ENCODE assay signal across 8 cellular contexts in the genomic region with DNA sequence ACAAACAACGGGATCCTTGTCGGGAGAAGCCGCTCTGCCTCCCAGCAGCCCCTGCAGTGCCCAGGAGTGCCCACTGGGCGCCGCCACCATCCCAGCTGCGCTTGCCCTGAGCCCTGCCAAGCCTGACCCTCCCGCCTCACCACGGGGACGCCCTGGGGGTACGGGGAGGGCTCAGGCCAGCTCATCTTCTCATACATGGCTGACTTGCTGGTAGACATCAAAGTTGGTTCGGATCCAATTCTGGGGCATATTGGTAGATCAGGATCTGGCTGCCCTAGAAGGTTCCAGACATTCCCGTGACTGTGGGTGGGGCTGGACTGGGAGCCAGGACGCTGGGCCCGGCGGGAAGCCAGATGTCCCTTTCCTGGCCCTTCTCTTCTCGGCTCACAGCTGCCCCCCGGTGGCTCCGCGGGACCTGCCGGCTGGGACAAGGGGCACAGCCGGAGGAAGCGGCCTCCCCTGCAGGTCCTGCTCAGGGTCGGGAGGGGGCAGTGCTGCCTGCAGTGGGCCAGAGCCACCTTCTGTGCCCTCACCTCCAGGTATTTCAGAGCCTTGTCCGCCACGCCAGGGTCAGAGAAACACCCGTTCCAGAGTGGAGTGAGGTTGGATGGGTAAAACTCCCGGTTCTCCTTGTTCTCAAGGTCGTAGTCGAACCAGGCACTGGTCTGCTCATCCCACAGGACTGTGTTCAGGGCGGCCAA. TPM values are rescaled to one million over a fixed set of nuclear protein-coding genes. Genes with fewer than 3 reads are reported as not detected.
A peak's percentile ranks its signal among the peaks of the same experiment; 100 is the strongest.
DNase-seq lines count a peak whose midpoint lies in the region; TF ChIP-seq lines count a peak whose summit lies in the region.

No MANE protein-coding gene starts in this region.

- no peak overlapping the region for H3K23ac ChIP-seq in H9 (ENCODE audit: insufficient read length, low read depth, low read length)

- no peaks in the 10 kb centered on the region; the same call in 1 of the 2 replicates for H3K27me3 Mint-ChIP-seq in H9 (ENCODE audit: low read depth)
- peaks cover 40% of the 10 kb centered on the region for H3K27me3 Mint-ChIP-seq in activated naive CD4-positive, alpha-beta T cell treated with anti-CD3 and anti-CD28 coated beads, Interleukin-2, amount 10 ng/mL, durations not matched to agents 7 days and 5 days

- H2BK15ac ChIP-seq in H9 (ENCODE audit: low read depth, low read length): no peak overlapping the region

- H3K56ac ChIP-seq in H9 (ENCODE audit: insufficient read length, low read depth, low read length): no peak overlapping the region

- no peaks in the 10 kb centered on the region for H3K27me3 ChIP-seq in H9 (ENCODE audit: insufficient read depth, low read length)
- no peaks in the 10 kb centered on the region for H3K27me3 ChIP-seq in MM.1S (replicated peaks; ENCODE audit: insufficient read depth, low read length)
- no peaks in the 10 kb centered on the region for H3K27me3 ChIP-seq in subcutaneous abdominal adipose tissue (ENCODE audit: control insufficient read depth in 5 of 5, insufficient read depth in 4 of 5, low read length in 5 of 5)

- no peak overlapping the region for H3K18ac ChIP-seq in H9 (ENCODE audit: insufficient read length, low read depth, low read length)

- H3K14ac ChIP-seq in H9 (ENCODE audit: insufficient read depth, low read length): no peak overlapping the region

- H4K20me1 ChIP-seq in H9 (ENCODE audit: control insufficient read depth, insufficient read depth, insufficient read length) (no peaks in the 10 kb centered on the region), MM.1S (ENCODE audit: insufficient read depth, low read length) (no peaks in the 10 kb centered on the region)

- no peak overlapping the region for H2BK5ac ChIP-seq in H9 (ENCODE audit: insufficient read length, low read length)

- peak overlapping the region; percentile 51 to 98 (median 93); a peak in 3 of 7 replicates for H3K27ac Mint-ChIP-seq in H9
- H3K27ac Mint-ChIP-seq in activated naive CD4-positive, alpha-beta T cell treated with anti-CD3 and anti-CD28 coated beads, Interleukin-2, amount 10 ng/mL, durations not matched to agents 7 days and 5 days: peak overlapping the region; percentile 45

- H3K27ac ChIP-seq in H9 (ENCODE audit: insufficient read length, low read depth, low read length): no peak overlapping the region
- peak overlapping the region; percentile 34; the same call in 1 of the 2 replicates for H3K27ac ChIP-seq in MM.1S (ENCODE audit: low read length)
- no peak overlapping the region for H3K27ac ChIP-seq in subcutaneous abdominal adipose tissue (ENCODE audit: low read depth, low read length)

- no peak overlapping the region for H2AK5ac ChIP-seq in H9 (ENCODE audit: insufficient read length, low read length)

- no peak overlapping the region for H4K8ac ChIP-seq in H9 (replicated peaks; ENCODE audit: insufficient read length, low read depth, low read length)

- H3K4me1 Mint-ChIP-seq in H9: peaks cover 36 to 38% of the 10 kb centered on the region in 2 experiments
- peaks cover 48% of the 10 kb centered on the region for H3K4me1 Mint-ChIP-seq in activated naive CD4-positive, alpha-beta T cell treated with anti-CD3 and anti-CD28 coated beads, Interleukin-2, amount 10 ng/mL, durations not matched to agents 7 days and 5 days

- no peak overlapping the region for H2BK12ac ChIP-seq in H9 (ENCODE audit: insufficient read length, low read depth, low read length)

- H3K36me3 ChIP-seq in MM.1S (replicated peaks; ENCODE audit: insufficient read depth, low read length) (no peaks in the 10 kb centered on the region), subcutaneous abdominal adipose tissue (ENCODE audit: control insufficient read depth in 5 of 5, insufficient read depth in 5 of 5, low read length in 5 of 5) (no peaks in the 10 kb centered on the region)

- TF ChIP-seq CTCF in H9 (conservative IDR thresholded peaks at IDR 0.05): peak; percentile 91
- peak; percentile 93 for TF ChIP-seq CTCF in MM.1S (IDR thresholded peaks at IDR 0.05; ENCODE audit: low read length)

- peak overlapping the region; percentile 58 for H3K4me3 ChIP-seq in MM.1S (ENCODE audit: low read length)
- peak overlapping the region in 4 of 5 donors; percentile 55 to 65 (median 64) for H3K4me3 ChIP-seq in subcutaneous abdominal adipose tissue (ENCODE audit: low read depth in 1 of 5, low read length in 5 of 5)

- H3K9ac ChIP-seq in H9 (ENCODE audit: extremely low read depth, insufficient read length, low read length) (no peak overlapping the region), MM.1S (ENCODE audit: low read length) (peak overlapping the region; percentile 64; the same call in 1 of the 2 replicates), subcutaneous abdominal adipose tissue (ENCODE audit: low read length in 5 of 5) (peak overlapping the region in 4 of 5 donors; percentile 27 to 75 (median 56))

- H3K9me3 ChIP-seq in H9 (ENCODE audit: control insufficient read depth, low read depth, low read length) (no peaks in the 10 kb centered on the region), MM.1S (replicated peaks; ENCODE audit: insufficient read depth, low read length) (no peaks in the 10 kb centered on the region), subcutaneous abdominal adipose tissue (ENCODE audit: control insufficient read depth in 5 of 5, low read length in 5 of 5) (no peaks in the 10 kb centered on the region)

- no peak overlapping the region for H4K5ac ChIP-seq in H9 (ENCODE audit: insufficient read length, low read depth, low read length)

- H3K4me3 Mint-ChIP-seq in H9: peak overlapping the region; percentile 65 to 74
- H3K4me3 Mint-ChIP-seq in activated naive CD4-positive, alpha-beta T cell treated with anti-CD3 and anti-CD28 coated beads, Interleukin-2, amount 10 ng/mL, durations not matched to agents 7 days and 5 days: peak overlapping the region; percentile 58

- H2BK120ac ChIP-seq in H9 (ENCODE audit: low read depth, low read length, poor library complexity, severe bottlenecking): no peak overlapping the region

- H3K4ac ChIP-seq in H9 (ENCODE audit: low read depth, low read length): no peak overlapping the region

- DNase-seq in Daoy (ENCODE audit: low read depth): peak; percentile 95
- DNase-seq in H9: peak; percentile 98
- DNase-seq in MM.1S: peak; percentile 91
- peak; percentile 89 for DNase-seq in SK-MEL-5 (ENCODE audit: low read depth, low spot score)
- peak; percentile 92 for DNase-seq in activated naive CD4-positive, alpha-beta T cell treated with anti-CD3 and anti-CD28 coated beads, Interleukin-2, amount 10 ng/mL, durations not matched to agents 7 days and 5 days
- DNase-seq in germinal center (ENCODE audit: low spot score): peak; percentile 90
- peak; percentile 45 for DNase-seq in non-pigmented ciliary epithelial cell (ENCODE audit: low read depth)

- in situ Hi-C loops in SK-MEL-5 (cut with HindIII; ENCODE audit: low pct_unique_long_range_greater_than_20kb, low sequenced_read_pairs): no loop called here

- no CpG with 5 or more reads among the region's 30 CpGs for WGBS in H9 (ENCODE audit: extremely low coverage, insufficient read length, low lambda C conversion rate)

- peaks cover 35% of the 10 kb centered on the region for H3F3A ChIP-seq in MM.1S (ENCODE audit: insufficient read depth, low read length)

- H3K4me2 ChIP-seq in H9 (ENCODE audit: insufficient read depth, insufficient read length, low read length): peak overlapping the region; percentile 50
- H3K4me2 ChIP-seq in MM.1S (ENCODE audit: low read depth, low read length): peak overlapping the region; percentile 98

- CTCF ChIA-PET in activated naive CD4-positive, alpha-beta T cell treated with anti-CD3 and anti-CD28 coated beads, Interleukin-2, amount 10 ng/mL, durations not matched to agents 7 days and 5 days (lab: Charles Lee): interaction anchor here (0.8 to 2.5 kb wide), 32 partner anchors 9 to 632 kb away, joined by 3 to 16 read pairs (median 4); partner anchors contain the start of gene UPK2

- H2AFZ ChIP-seq in H9 (ENCODE audit: low read length): no peak overlapping the region
- H2AFZ ChIP-seq in MM.1S (ENCODE audit: low read length): peak overlapping the region; percentile 89

- H3T11ph ChIP-seq in H9 (ENCODE audit: low read length): no peak overlapping the region

- H3K9me3 Mint-ChIP-seq in H9: peaks cover 0 to 3% of the 10 kb centered on the region in 2 experiments; a peak in 1 of 5 replicates
- peaks cover 3% of the 10 kb centered on the region for H3K9me3 Mint-ChIP-seq in activated naive CD4-positive, alpha-beta T cell treated with anti-CD3 and anti-CD28 coated beads, Interleukin-2, amount 10 ng/mL, durations not matched to agents 7 days and 5 days

- H3K4me1 ChIP-seq in H9 (ENCODE audit: insufficient read depth, low read length): peaks cover 3% of the 10 kb centered on the region; the same call in 1 of the 2 replicates
- H3K4me1 ChIP-seq in MM.1S (ENCODE audit: low read length): peaks cover 42% of the 10 kb centered on the region
- H3K4me1 ChIP-seq in subcutaneous abdominal adipose tissue (ENCODE audit: control insufficient read depth in 5 of 5, insufficient read depth in 5 of 5, low read length in 5 of 5): peaks cover 2 to 31% (median 21%) of the 10 kb centered on the region in 5 donors

- H4K91ac ChIP-seq in H9 (ENCODE audit: insufficient read length, low read depth, low read length): no peak overlapping the region

- H3K79me2 ChIP-seq in H9 (ENCODE audit: insufficient read depth, low read length): no peaks in the 10 kb centered on the region
- no peaks in the 10 kb centered on the region for H3K79me2 ChIP-seq in MM.1S (ENCODE audit: low read length)

- peaks cover 3% of the 10 kb centered on the region for H3K23me2 ChIP-seq in H9 (ENCODE audit: insufficient read length, low read depth, low read length, poor library complexity, severe bottlenecking)

- no peak overlapping the region for H2BK20ac ChIP-seq in H9 (ENCODE audit: low read depth, low read length, poor library complexity, severe bottlenecking)

- no peaks in the 10 kb centered on the region for H3K9me2 ChIP-seq in MM.1S (replicated peaks; ENCODE audit: insufficient read depth, low read length)

- H3K36me3 Mint-ChIP-seq in H9 (ENCODE audit: insufficient read depth in 1 of 3, low read depth in 3 of 3): peaks cover 0 to 4% (median 0%) of the 10 kb centered on the region in 3 experiments; a peak in 2 of 7 replicates
- no peaks in the 10 kb centered on the region for H3K36me3 Mint-ChIP-seq in activated naive CD4-positive, alpha-beta T cell treated with anti-CD3 and anti-CD28 coated beads, Interleukin-2, amount 10 ng/mL, durations not matched to agents 7 days and 5 days

- H3K79me1 ChIP-seq in H9 (ENCODE audit: insufficient read depth, low read depth, low read length, poor library complexity, severe bottlenecking): no peaks in the 10 kb centered on the region

RNA-seq across cellular contexts. Expression of gene TREH, which starts 10.6 kb away (rescaled TPM):
- total RNA-seq in Daoy (2014; rRNA removed; shearing (Covaris generic)): not detected in 2 replicates
- not detected in 2 replicates for total RNA-seq in H9 (2021)
- 0.03 and 0.13 TPM in 2 replicates for total RNA-seq in SK-MEL-5 (2014; rRNA removed; shearing (Covaris generic))
- not detected in 2 replicates for polyA plus RNA-seq in SK-MEL-5 (2015; cell fraction: cytosol; rRNA removed)
- not detected in 2 replicates for polyA plus RNA-seq in SK-MEL-5 (2015; cell fraction: nucleus; rRNA removed)

Comparison
In these comparisons a context has a peak if more than half of its experiments do, and no peak if none do; other contexts are left out.
1. DNase-seq: peak in every context shown above with its lines; median percentile 98 in H9; 95 in Daoy; 92 in activated naive CD4-positive, alpha-beta T cell treated with anti-CD3 and anti-CD28 coated beads, Interleukin-2, amount 10 ng/mL, durations not matched to agents 7 days and 5 days; 91 in MM.1S; 90 in germinal center; 89 in SK-MEL-5; 45 in non-pigmented ciliary epithelial cell.